ENCODE assay signal across 1 cellular context in the genomic region with DNA sequence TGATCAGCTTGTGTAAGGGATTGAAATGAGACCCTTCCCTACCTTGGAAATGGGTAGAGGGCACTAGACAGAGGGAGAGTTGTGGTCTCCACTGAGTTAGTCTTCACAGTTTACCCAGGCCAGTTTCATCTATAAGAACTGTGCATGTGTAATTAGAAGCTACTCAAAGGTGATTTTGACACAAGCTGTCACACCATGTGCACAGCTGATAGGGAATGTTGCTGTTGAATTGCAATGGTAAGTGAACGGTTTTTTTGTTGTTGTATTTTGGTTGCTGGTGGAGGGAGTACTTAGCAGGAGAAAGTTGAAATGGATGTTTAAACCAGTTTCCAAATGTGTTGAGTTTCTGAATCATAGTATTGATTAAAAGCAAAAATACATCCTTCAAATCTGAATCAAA.
TF ChIP-seq lines count a peak whose summit lies in the region.

No MANE protein-coding gene starts in this region.

TF ChIP-seq in H1, 55 proteins besides CTCF, POLR2A, EP300 and RAD21:
- no peak for TF ChIP-seq SIRT6 (IDR thresholded peaks at IDR 0.05; ENCODE audit: low read length)
- TF ChIP-seq HDAC6 (IDR thresholded peaks at IDR 0.05; ENCODE audit: low read depth, low read length), result no peak
- TF ChIP-seq JUND (IDR thresholded peaks at IDR 0.05; ENCODE audit: low read length), result no peak
- no peak for TF ChIP-seq NRF1 (IDR thresholded peaks at IDR 0.05; ENCODE audit: low read depth, low read length)
- TF ChIP-seq KDM4A (IDR thresholded peaks at IDR 0.05; ENCODE audit: low read depth, low read length, severe bottlenecking), result no peak
- no peak for TF ChIP-seq BRCA1 (IDR thresholded peaks at IDR 0.05; ENCODE audit: low read depth, low read length)
- TF ChIP-seq, protein P1, sequence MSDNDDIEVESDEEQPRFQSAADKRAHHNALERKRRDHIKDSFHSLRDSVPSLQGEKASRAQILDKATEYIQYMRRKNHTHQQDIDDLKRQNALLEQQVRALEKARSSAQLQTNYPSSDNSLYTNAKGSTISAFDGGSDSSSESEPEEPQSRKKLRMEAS (IDR thresholded peaks at IDR 0.05), result no peak
- TF ChIP-seq GTF2F1 (IDR thresholded peaks at IDR 0.05; ENCODE audit: borderline replicate concordance, low read depth, low read length), result no peak
- no peak for TF ChIP-seq NANOG (IDR thresholded peaks at IDR 0.05; ENCODE audit: insufficient read depth, low read depth, low read length, poor library complexity, severe bottlenecking)
- TF ChIP-seq EGR1 (IDR thresholded peaks at IDR 0.05; ENCODE audit: borderline replicate concordance, low read depth, low read length), result no peak
- no peak for TF ChIP-seq ASH2L (IDR thresholded peaks at IDR 0.05; ENCODE audit: low read length)
- no peak for TF ChIP-seq TEAD4 (IDR thresholded peaks at IDR 0.05; ENCODE audit: low read depth, low read length)
